Comparison of ENCODE assay signal across 14 cellular contexts in the genomic region with DNA sequence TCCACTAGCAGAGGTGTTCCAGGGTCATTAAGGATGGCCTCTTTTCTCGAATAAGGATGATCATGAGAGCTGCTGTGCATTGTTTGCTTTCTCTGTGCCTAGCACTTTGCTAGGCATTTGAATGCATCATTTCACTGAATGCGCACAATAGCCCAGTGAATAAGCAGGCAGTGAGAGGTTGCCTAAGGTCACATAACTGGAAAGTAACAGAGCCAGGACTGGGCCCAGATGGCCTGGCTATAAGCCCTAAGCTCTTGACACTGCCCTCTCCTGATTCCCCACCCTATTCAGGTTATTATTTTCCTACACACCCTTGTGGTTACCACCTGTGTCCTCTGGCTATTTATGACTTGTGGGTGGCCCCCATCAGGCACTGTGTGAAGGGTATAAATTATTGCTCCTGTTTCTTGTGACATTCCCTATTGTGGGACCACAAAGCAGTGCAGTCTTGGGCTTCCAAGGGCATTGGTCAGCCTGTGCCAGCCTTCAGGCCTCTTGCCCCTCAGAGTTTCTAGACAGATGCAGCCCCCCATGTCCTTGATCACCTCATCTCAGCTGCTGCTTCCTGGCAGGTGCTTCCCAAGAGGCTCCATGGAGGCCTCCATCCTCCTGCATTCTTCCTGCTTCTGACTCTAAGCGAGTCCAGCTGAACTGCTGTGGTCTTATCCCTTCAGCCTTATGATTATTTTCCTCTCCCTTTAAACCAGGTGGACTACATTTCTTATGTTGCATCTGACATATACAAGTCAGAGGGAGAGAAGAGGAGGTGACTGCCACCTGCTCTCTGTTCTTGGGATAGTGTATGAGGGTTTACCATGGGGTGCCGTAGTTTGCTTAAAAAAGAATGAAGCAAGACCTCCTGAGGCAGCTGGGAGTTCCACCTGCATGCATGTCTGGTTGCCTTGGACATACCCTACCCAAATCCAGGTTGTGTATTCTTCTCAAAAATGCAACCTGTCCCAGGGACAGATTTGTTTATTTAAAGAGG. TPM values are rescaled to one million over a fixed set of nuclear protein-coding genes. Genes with fewer than 3 reads are reported as not detected.
DNase-seq lines count a peak whose midpoint lies in the region; ATAC-seq and TF ChIP-seq lines count a peak whose summit lies in the region.
"Had no signal": no experiment of that assay in that cellular context is flagged by ENCODE, and none has a peak within 500 bp of the region (broad histone marks: within the 10 kb centered on the region; RNA-seq: fewer than 3 reads in every experiment).

No MANE protein-coding gene starts in this region.

- DNase-seq in NCI-H2227 (lab: John Stamatoyannopoulos, UW; ENCODE audit: unreplicated experiment) (peak; percentile 5), NCI-H2227 treated with DMSO at 0.1 percent for 48 hours (lab: John Stamatoyannopoulos, UW) (no peak), NCI-H1436 treated with DMSO at 0.1 percent for 48 hours (lab: John Stamatoyannopoulos, UW) (no peak)
- DNase-seq: activated CD4-positive, alpha-beta T cell treated with anti-CD3 and anti-CD28 coated beads, Interleukin-2, amount 10 ng/mL, durations not matched to agents 7 days and 5 days; activated naive CD4-positive, alpha-beta T cell treated with anti-CD3 and anti-CD28 coated beads, Interleukin-2, amount 50 U/mL, for 16 hours; foreskin keratinocyte; NCI-H510A treated with DMSO at 0.1 percent for 48 hours had no signal

- H3K4me3 Mint-ChIP-seq in brain = no peak overlapping the region
- no peak overlapping the region for H3K4me3 Mint-ChIP-seq in stimulated activated memory B cell treated with anti-CD40 and anti-IgM and Interleukin-4, amounts not matched to agents 10 μg/mL and 1 μg/mL and 100 μg/mL, for 72 hours
- H3K4me3 Mint-ChIP-seq: activated CD4-positive, alpha-beta T cell treated with anti-CD3 and anti-CD28 coated beads, Interleukin-2, amount 10 ng/mL, durations not matched to agents 7 days and 5 days had no signal

- no peak for ATAC-seq in GM18520 (IDR thresholded peaks at IDR 0.05; ENCODE audit: unreplicated experiment)
- ATAC-seq in stimulated activated memory B cell treated with anti-CD40 and anti-IgM and Interleukin-4, amounts not matched to agents 10 μg/mL and 1 μg/mL and 100 μg/mL, for 72 hours = no peak
- ATAC-seq: foreskin keratinocyte, SK-N-SH treated with all-trans-retinoic acid at 6 μM for 48 hours had no signal

- no peak for TF ChIP-seq CTCF in brain (conservative IDR thresholded peaks at IDR 0.05)

- peaks cover 58% of the 10 kb centered on the region for H3K36me3 Mint-ChIP-seq in brain
- peaks cover 60% of the 10 kb centered on the region for H3K36me3 Mint-ChIP-seq in stimulated activated memory B cell treated with anti-CD40 and anti-IgM and Interleukin-4, amounts not matched to agents 10 μg/mL and 1 μg/mL and 100 μg/mL, for 72 hours

- no peaks in the 10 kb centered on the region for H3K27me3 ChIP-seq in layer of hippocampus (ENCODE audit: control insufficient read depth, insufficient read depth, low read length)
- H3K27me3 ChIP-seq: suprapubic skin had no signal

- H3K27ac ChIP-seq in layer of hippocampus (ENCODE audit: low read depth, low read length) (peak overlapping the region; percentile 89), temporal lobe (ENCODE audit: low read depth, low read length) (peak overlapping the region; percentile 85)
- H3K27ac ChIP-seq: foreskin keratinocyte, suprapubic skin had no signal

- peaks cover 42% of the 10 kb centered on the region for H3K4me1 Mint-ChIP-seq in brain
- H3K4me1 Mint-ChIP-seq in stimulated activated memory B cell treated with anti-CD40 and anti-IgM and Interleukin-4, amounts not matched to agents 10 μg/mL and 1 μg/mL and 100 μg/mL, for 72 hours = no peaks in the 10 kb centered on the region

- H3K9me3 Mint-ChIP-seq in brain = peaks cover 11 to 20% (median 16%) of the 10 kb centered on the region in 5 experiments
- peaks cover 9% of the 10 kb centered on the region for H3K9me3 Mint-ChIP-seq in stimulated activated memory B cell treated with anti-CD40 and anti-IgM and Interleukin-4, amounts not matched to agents 10 μg/mL and 1 μg/mL and 100 μg/mL, for 72 hours

- peak overlapping the region in 3 of 5 experiments; percentile 67 to 70 (median 70) for H3K27ac Mint-ChIP-seq in brain
- no peak overlapping the region for H3K27ac Mint-ChIP-seq in stimulated activated memory B cell treated with anti-CD40 and anti-IgM and Interleukin-4, amounts not matched to agents 10 μg/mL and 1 μg/mL and 100 μg/mL, for 72 hours
- H3K27ac Mint-ChIP-seq: activated CD4-positive, alpha-beta T cell treated with anti-CD3 and anti-CD28 coated beads, Interleukin-2, amount 10 ng/mL, durations not matched to agents 7 days and 5 days had no signal

- H3K27me3 Mint-ChIP-seq in brain = peaks cover 2% of the 10 kb centered on the region
- no peaks in the 10 kb centered on the region for H3K27me3 Mint-ChIP-seq in stimulated activated memory B cell treated with anti-CD40 and anti-IgM and Interleukin-4, amounts not matched to agents 10 μg/mL and 1 μg/mL and 100 μg/mL, for 72 hours

RNA-seq across cellular contexts. Expression of a gene that starts 47.6 kb away (rescaled TPM):
- polyA plus RNA-seq in brain (ENCODE audit: insufficient read depth, low read depth, low replicate concordance) = 14.9 TPM
- 3.7 TPM for total RNA-seq in temporal lobe
- total RNA-seq: activated CD4-positive, alpha-beta T cell treated with anti-CD3 and anti-CD28 coated beads, Interleukin-2, amount 10 ng/mL, durations not matched to agents 7 days and 5 days had no signal
